Comparison of ENCODE assay signal across 8 cellular contexts in genomic region chr12:26723379-26724308, GRCh38.
DNase-seq lines count a peak whose midpoint lies in the region; ATAC-seq and TF ChIP-seq lines count a peak whose summit lies in the region.

No MANE protein-coding gene starts in this region.

- peak overlapping the region; percentile 73 for H3K4me2 ChIP-seq in OCI-LY3 (ENCODE audit: low read length)

- H3K27ac ChIP-seq in OCI-LY3 (ENCODE audit: low read length), result peak overlapping the region; percentile 83

- peak overlapping the region; percentile 61 for H3K27ac Mint-ChIP-seq in Caco-2 (ENCODE audit: unreplicated experiment)

- no peak overlapping the region for H2AFZ ChIP-seq in OCI-LY3 (ENCODE audit: low read depth, low read length)

- H3K79me2 ChIP-seq in OCI-LY3 (ENCODE audit: low read length), result peaks cover 72% of the 10 kb centered on the region

- H3K36me3 ChIP-seq in Caco-2 (ENCODE audit: control insufficient read depth, insufficient read depth, low read length) (no peaks in the 10 kb centered on the region), OCI-LY3 (replicated peaks; ENCODE audit: low read depth, low read length) (no peaks in the 10 kb centered on the region)

- H3K4me3 ChIP-seq in Caco-2 (ENCODE audit: low read depth, low read length) (no peak overlapping the region), OCI-LY3 (ENCODE audit: low read length) (peak overlapping the region; percentile 18), epithelial cell of esophagus (ENCODE audit: low read length) (no peak overlapping the region)

- H3K9me3 ChIP-seq in Caco-2 (no peaks in the 10 kb centered on the region), OCI-LY3 (ENCODE audit: insufficient read depth, low read length) (no peaks in the 10 kb centered on the region)

- H3K9ac ChIP-seq in OCI-LY3 (ENCODE audit: low read length), result peak overlapping the region; percentile 39

- H3K4me1 Mint-ChIP-seq in Caco-2 (ENCODE audit: low read depth, unreplicated experiment), result peaks cover 18% of the 10 kb centered on the region

- no peak overlapping the region for H3K4me3 Mint-ChIP-seq in Caco-2 (ENCODE audit: unreplicated experiment)

- no peaks in the 10 kb centered on the region for H3K27me3 Mint-ChIP-seq in Caco-2 (ENCODE audit: insufficient read depth, unreplicated experiment)

- CTCF ChIA-PET in Caco-2 (lab: Charles Lee), result interaction anchor here (0.6 to 0.7 kb wide), 2 partner anchors 17 to 91 kb away, joined by 3 to 4 read pairs; no protein-coding TSS in a partner anchor

- H3K9me3 Mint-ChIP-seq in Caco-2 (ENCODE audit: unreplicated experiment), result no peaks in the 10 kb centered on the region

- peak; percentile 77 for ATAC-seq in omental fat pad (ENCODE audit: low FRiP score)

- no TSS peak for BruUV-seq in Caco-2 (replicated peaks; lab: Mats Ljungman, UMichigan)

- peaks cover 19% of the 10 kb centered on the region for H3K4me1 ChIP-seq in Caco-2
- peaks cover 100% of the 10 kb centered on the region for H3K4me1 ChIP-seq in OCI-LY3 (ENCODE audit: low read length)

- H3K27me3 ChIP-seq in Caco-2 (replicated peaks; ENCODE audit: control insufficient read depth, insufficient read depth, low read length), result no peaks in the 10 kb centered on the region
- H3K27me3 ChIP-seq in OCI-LY3 (ENCODE audit: low read depth, low read length), result no peaks in the 10 kb centered on the region

- POLR2A ChIA-PET in Caco-2 (lab: Charles Lee), result interaction anchor here (0.5 kb wide), 1 partner anchor 91 kb away, joined by 7 read pairs; no protein-coding TSS in a partner anchor

- intact Hi-C loops in Caco-2 (cut with micrococcal nuclease; ENCODE audit: unreplicated experiment), result no loop called here

- H3K36me3 Mint-ChIP-seq in Caco-2 (ENCODE audit: insufficient read depth, unreplicated experiment), result no peaks in the 10 kb centered on the region

- DNase-seq in Caco-2 (no peak), epithelial cell of esophagus (ENCODE audit: low read depth) (peak; percentile 60), omental fat pad (ENCODE audit: low spot score) (no peak), activated gamma-delta T cell (lab: John Stamatoyannopoulos, UW) (no peak), NCI-H1417 (lab: John Stamatoyannopoulos, UW) (no peak), midbrain (lab: John Stamatoyannopoulos, UW) (no peak), NCI-H2171 treated with DMSO at 0.1 percent for 48 hours (lab: John Stamatoyannopoulos, UW) (no peak)

- H4K20me1 ChIP-seq in OCI-LY3 (ENCODE audit: insufficient read depth, low read length), result no peaks in the 10 kb centered on the region

- TF ChIP-seq CTCF in Caco-2 (IDR thresholded peaks at IDR 0.05; ENCODE audit: insufficient read depth in 1 of 2, low read depth in 1 of 2, low read length in 1 of 2, severe bottlenecking in 1 of 2, unreplicated experiment in 1 of 2), result no peak
- no peak for TF ChIP-seq CTCF in OCI-LY3 (IDR thresholded peaks at IDR 0.05; ENCODE audit: low read depth, low read length)
- no peak for TF ChIP-seq CTCF in epithelial cell of esophagus (IDR thresholded peaks at IDR 0.05; ENCODE audit: insufficient read depth, low read depth, low read length, missing control alignments)
- TF ChIP-seq CTCF in omental fat pad (IDR thresholded peaks at IDR 0.05), result no peak
